ENCODE assay signal across 8 cellular contexts in genomic region chr2:239991689-239992314, GRCh38. TPM values are rescaled to one million over a fixed set of nuclear protein-coding genes. Genes with fewer than 3 reads are reported as not detected.
DNase-seq lines count a peak whose midpoint lies in the region; ATAC-seq and TF ChIP-seq lines count a peak whose summit lies in the region.

No MANE protein-coding gene starts in this region.

- POLR2A ChIA-PET in GM10248 (lab: Yijun Ruan, JAX) = no interaction called here

- H3K36me3 ChIP-seq in rectal smooth muscle tissue (ENCODE audit: control insufficient read depth, insufficient read depth, low read length) = peaks cover 21% of the 10 kb centered on the region

- intact Hi-C loops in Right ventricle myocardium superior (cut with DNase I) = loop anchor here (5.0 to 10.0 kb wide), 2 partner anchors 60 to 957 kb away; no protein-coding TSS in a partner anchor

- no peaks in the 10 kb centered on the region for H3K27me3 Mint-ChIP-seq in activated T-helper 17 cell treated with anti-CD3 and anti-CD28 coated beads, Interleukin-2, amount 50 U/mL, for 72 hours

- peak; percentile 72 for TF ChIP-seq CTCF in GM10248 (IDR thresholded peaks at IDR 0.05; ENCODE audit: control extremely low read depth, extremely low read depth, low read depth, missing control alignments)

- peak overlapping the region; percentile 28 for H3K27ac ChIP-seq in rectal smooth muscle tissue (ENCODE audit: low read depth, low read length)

- H3K4me1 Mint-ChIP-seq in activated T-helper 17 cell treated with anti-CD3 and anti-CD28 coated beads, Interleukin-2, amount 50 U/mL, for 72 hours = no peaks in the 10 kb centered on the region

- DNase-seq in A172 (ENCODE audit: low spot score) (peak; percentile 49), GM10248 (ENCODE audit: extremely low spot score) (peak; percentile 48), NCI-H2107 (lab: John Stamatoyannopoulos, UW) (peak; percentile 47), Right ventricle myocardium superior (no peak)

- H3K4me1 ChIP-seq in rectal smooth muscle tissue (ENCODE audit: control insufficient read depth, insufficient read depth, low read length) = peaks cover 8% of the 10 kb centered on the region

- CTCF ChIA-PET in GM10248 (lab: Yijun Ruan, JAX) = interaction anchor here (0.8 to 4.9 kb wide), 24 partner anchors 8 to 969 kb away, joined by 3 to 45 read pairs (median 4); partner anchors contain the start of gene NDUFA10

- no peak overlapping the region for H3K27ac Mint-ChIP-seq in activated T-helper 17 cell treated with anti-CD3 and anti-CD28 coated beads, Interleukin-2, amount 50 U/mL, for 72 hours

- peaks cover 99% of the 10 kb centered on the region for H3K36me3 Mint-ChIP-seq in activated T-helper 17 cell treated with anti-CD3 and anti-CD28 coated beads, Interleukin-2, amount 50 U/mL, for 72 hours (ENCODE audit: low read depth)

- no peak overlapping the region for H3K4me3 ChIP-seq in rectal smooth muscle tissue (ENCODE audit: low read length)

- H3K4me3 Mint-ChIP-seq in activated T-helper 17 cell treated with anti-CD3 and anti-CD28 coated beads, Interleukin-2, amount 50 U/mL, for 72 hours = no peak overlapping the region

- H3K9me3 Mint-ChIP-seq in activated T-helper 17 cell treated with anti-CD3 and anti-CD28 coated beads, Interleukin-2, amount 50 U/mL, for 72 hours = no peaks in the 10 kb centered on the region

- ATAC-seq in activated T-helper 17 cell treated with anti-CD3 and anti-CD28 coated beads, Interleukin-2, amount 50 U/mL, for 72 hours (replicated peaks) = peak; percentile 39
- ATAC-seq in Right ventricle myocardium superior (ENCODE audit: poor library complexity) = peak; percentile 71
- no peak for ATAC-seq in HG03025 (IDR thresholded peaks at IDR 0.05; ENCODE audit: low FRiP score, unreplicated experiment)
- ATAC-seq in HG02870 (IDR thresholded peaks at IDR 0.05; ENCODE audit: unreplicated experiment) = no peak

- no peak overlapping the region for H3K9ac ChIP-seq in rectal smooth muscle tissue (ENCODE audit: low read length)

- no peaks in the 10 kb centered on the region for H3K27me3 ChIP-seq in rectal smooth muscle tissue (ENCODE audit: control insufficient read depth, insufficient read depth, low read length)

RNA-seq across cellular contexts. Expression of gene NDUFA10, which starts 33.3 kb away (rescaled TPM):
- 203 and 219 TPM in 2 replicates for total RNA-seq in A172 (2014; rRNA removed; shearing (Covaris generic))
- total RNA-seq in activated T-helper 17 cell treated with anti-CD3 and anti-CD28 coated beads, Interleukin-2, amount 50 U/mL, for 72 hours = 100 to 1,000 TPM; 101 to 153 TPM
- 456 TPM for total RNA-seq in Right ventricle myocardium superior

RNA-seq across cellular contexts. Expression of gene OR6B2, which starts 38.4 kb away (rescaled TPM):
- not detected in 2 replicates for total RNA-seq in A172 (2014; rRNA removed; shearing (Covaris generic))
- not detected for total RNA-seq in activated T-helper 17 cell treated with anti-CD3 and anti-CD28 coated beads, Interleukin-2, amount 50 U/mL, for 72 hours
- total RNA-seq in Right ventricle myocardium superior = not detected

Comparison
In these comparisons a context has a peak if more than half of its experiments do, and no peak if none do; other contexts are left out.
1. ATAC-seq: peak in activated T-helper 17 cell treated with anti-CD3 and anti-CD28 coated beads, Interleukin-2, amount 50 U/mL, for 72 hours (single experiment) and Right ventricle myocardium superior (single experiment); none in HG03025 (single experiment) and HG02870 (single experiment).